Comparison of ENCODE assay signal across 20 cellular contexts in the genomic region with DNA sequence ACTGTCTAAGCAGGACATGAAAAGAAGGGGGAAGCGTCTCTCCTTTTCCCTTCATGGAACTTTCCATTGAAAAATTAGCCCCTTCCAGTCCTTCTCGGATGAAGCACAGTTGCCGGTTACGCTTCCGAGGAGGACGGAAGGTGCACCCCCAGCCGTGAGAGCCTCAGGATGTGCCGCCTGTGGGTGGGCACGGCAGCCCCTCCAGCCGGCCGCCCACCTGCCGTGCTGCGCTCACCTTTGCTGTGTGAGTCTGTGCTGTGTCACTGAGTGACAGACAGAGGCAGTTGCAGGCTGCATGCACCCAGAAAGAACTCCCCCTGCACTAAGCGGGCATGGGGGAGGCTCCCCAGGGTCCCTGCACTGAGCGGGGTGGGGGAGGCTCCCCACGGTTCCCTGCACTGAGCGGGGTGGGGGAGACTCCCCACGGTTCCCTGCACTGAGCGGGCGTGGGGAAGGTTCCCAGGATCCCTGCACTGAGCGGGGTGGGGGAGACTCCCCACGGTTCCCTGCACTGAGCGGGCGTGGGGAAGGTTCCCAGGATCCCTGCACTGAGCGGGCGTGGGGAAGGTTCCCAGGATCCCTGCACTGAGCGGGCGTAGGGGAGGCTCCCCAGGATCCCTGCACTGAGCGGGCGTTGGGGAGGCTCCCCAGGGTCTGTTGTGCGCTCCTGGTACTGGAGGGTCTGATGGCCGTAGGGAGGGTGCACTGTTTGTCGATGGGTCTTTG.
DNase-seq lines count a peak whose midpoint lies in the region; ATAC-seq and TF ChIP-seq lines count a peak whose summit lies in the region.
"Had no signal": no experiment of that assay in that cellular context is flagged by ENCODE, and none has a peak within 500 bp of the region (broad histone marks: within the 10 kb centered on the region; RNA-seq: fewer than 3 reads in every experiment).

No MANE protein-coding gene starts in this region.

- ATAC-seq in CD4-positive, CD25-positive, alpha-beta regulatory T cell (ENCODE audit: low read depth in 2 of 2), result no peak
- no peak for ATAC-seq in T-helper 17 cell
- ATAC-seq in lower lobe of right lung, result no peak
- ATAC-seq in GM21723 (IDR thresholded peaks at IDR 0.05; ENCODE audit: unreplicated experiment), result no peak
- ATAC-seq: HepG2, left lobe of liver had no signal

- POLR2A ChIA-PET in CD4-positive, alpha-beta memory T cell (lab: Charles Lee; ENCODE audit: partially characterized antibody), result interaction anchor here (1.1 kb wide), 1 partner anchor 11 kb away, joined by 4 read pairs; no protein-coding TSS in a partner anchor

- no peak overlapping the region for H3K4me3 Mint-ChIP-seq in CD4-positive, CD25-positive, alpha-beta regulatory T cell
- H3K4me3 Mint-ChIP-seq in CD4-positive, alpha-beta memory T cell, result peak overlapping the region in 2 of 8 donors; percentile 72 to 82
- H3K4me3 Mint-ChIP-seq in T-helper 17 cell, result no peak overlapping the region

- H3K36me3 Mint-ChIP-seq in CD4-positive, CD25-positive, alpha-beta regulatory T cell, result peaks cover 15% of the 10 kb centered on the region
- peaks cover 15 to 22% of the 10 kb centered on the region in 2 donors for H3K36me3 Mint-ChIP-seq in CD4-positive, alpha-beta memory T cell
- peaks cover 3% of the 10 kb centered on the region for H3K36me3 Mint-ChIP-seq in T-helper 17 cell (ENCODE audit: low read depth)

- no peaks in the 10 kb centered on the region for H3K9me3 Mint-ChIP-seq in CD4-positive, CD25-positive, alpha-beta regulatory T cell
- H3K9me3 Mint-ChIP-seq in CD4-positive, alpha-beta memory T cell, result no peaks in the 10 kb centered on the region

- H3K4me1 ChIP-seq in CD4-positive, CD25-positive, alpha-beta regulatory T cell (ENCODE audit: control insufficient read depth, insufficient read depth, low read length, poor library complexity, severe bottlenecking), result peaks cover 16% of the 10 kb centered on the region
- peaks cover 20% of the 10 kb centered on the region for H3K4me1 ChIP-seq in CD4-positive, alpha-beta memory T cell (ENCODE audit: insufficient read depth, low read length)
- no peaks in the 10 kb centered on the region for H3K4me1 ChIP-seq in lower lobe of right lung
- H3K4me1 ChIP-seq: tibial artery had no signal

- no peak for DNase-seq in CD4-positive, CD25-positive, alpha-beta regulatory T cell
- no peak for DNase-seq in CD4-positive, alpha-beta memory T cell
- DNase-seq in T-helper 17 cell (no peak), lower lobe of right lung (peak; percentile 28), glomerular visceral epithelial cell (ENCODE audit: extremely low spot score) (no peak), GF-D8 (lab: John Stamatoyannopoulos, UW) (no peak)
- DNase-seq: AML-193; Calu3; cerebellar nuclear complex; effector CD8-positive, alpha-beta T cell; NCI-H1436; NCI-H2171; NCI-H69; SHP77 treated with DMSO at 0.1 percent for 48 hours; tibial artery had no signal

- peak overlapping the region in 2 of 3 donors; percentile 92 to 98 for H3K27ac Mint-ChIP-seq in CD4-positive, CD25-positive, alpha-beta regulatory T cell
- H3K27ac Mint-ChIP-seq in CD4-positive, alpha-beta memory T cell, result peak overlapping the region; percentile 81 to 98 (median 94)
- H3K27ac Mint-ChIP-seq in T-helper 17 cell, result peak overlapping the region; percentile 92

- no peaks in the 10 kb centered on the region for H3K27me3 ChIP-seq in CD4-positive, CD25-positive, alpha-beta regulatory T cell (ENCODE audit: control insufficient read depth, insufficient read depth, low read length)
- H3K27me3 ChIP-seq in CD4-positive, alpha-beta memory T cell (ENCODE audit: insufficient read depth, low read length), result no peaks in the 10 kb centered on the region
- H3K27me3 ChIP-seq in lower lobe of right lung (ENCODE audit: low read depth), result no peaks in the 10 kb centered on the region
- H3K27me3 ChIP-seq: neutrophil, tibial artery had no signal

- peaks cover 2 to 15% (median 7%) of the 10 kb centered on the region in 4 donors for H3K4me1 Mint-ChIP-seq in CD4-positive, CD25-positive, alpha-beta regulatory T cell
- H3K4me1 Mint-ChIP-seq in CD4-positive, alpha-beta memory T cell, result peaks cover 8 to 26% (median 10%) of the 10 kb centered on the region in 4 donors
- H3K4me1 Mint-ChIP-seq in T-helper 17 cell, result peaks cover 12% of the 10 kb centered on the region

- peak overlapping the region; percentile 45 for H3K27ac ChIP-seq in CD4-positive, CD25-positive, alpha-beta regulatory T cell (ENCODE audit: insufficient read depth, low read length, poor library complexity, severe bottlenecking)
- H3K27ac ChIP-seq in CD4-positive, alpha-beta memory T cell (ENCODE audit: low read depth, low read length), result peak overlapping the region; percentile 42
- no peak overlapping the region for H3K27ac ChIP-seq in lower lobe of right lung
- H3K27ac ChIP-seq: neutrophil, tibial artery had no signal

- intact Hi-C loops in CD4-positive, alpha-beta memory T cell (cut with micrococcal nuclease), result no loop called here
- intact Hi-C loops in lower lobe of right lung (cut with DNase I), result no loop called here

- no peaks in the 10 kb centered on the region for H3K9me3 ChIP-seq in CD4-positive, CD25-positive, alpha-beta regulatory T cell (ENCODE audit: control insufficient read depth in 2 of 2, low read length in 2 of 2)
- no peaks in the 10 kb centered on the region for H3K9me3 ChIP-seq in CD4-positive, alpha-beta memory T cell (ENCODE audit: control insufficient read depth in 1 of 2, low read length in 2 of 2)
- no peaks in the 10 kb centered on the region for H3K9me3 ChIP-seq in T-helper 17 cell (ENCODE audit: control insufficient read depth, low read length, poor library complexity, severe bottlenecking)
- H3K9me3 ChIP-seq in lower lobe of right lung, result no peaks in the 10 kb centered on the region
- H3K9me3 ChIP-seq: mucosa of descending colon, neutrophil, tibial artery had no signal

- peaks cover 4% of the 10 kb centered on the region for H3K36me3 ChIP-seq in CD4-positive, CD25-positive, alpha-beta regulatory T cell (ENCODE audit: control insufficient read depth, insufficient read depth, low read length)
- peaks cover 5% of the 10 kb centered on the region for H3K36me3 ChIP-seq in CD4-positive, alpha-beta memory T cell (ENCODE audit: insufficient read depth, low read length)
- peaks cover 62% of the 10 kb centered on the region for H3K36me3 ChIP-seq in lower lobe of right lung

- H3K27me3 Mint-ChIP-seq in CD4-positive, CD25-positive, alpha-beta regulatory T cell, result no peaks in the 10 kb centered on the region
- no peaks in the 10 kb centered on the region for H3K27me3 Mint-ChIP-seq in CD4-positive, alpha-beta memory T cell
- H3K27me3 Mint-ChIP-seq in T-helper 17 cell, result no peaks in the 10 kb centered on the region

- CTCF ChIA-PET in CD4-positive, alpha-beta memory T cell (lab: Charles Lee; ENCODE audit: partially characterized antibody), result no interaction called here

- no peak overlapping the region for H3K4me3 ChIP-seq in CD4-positive, CD25-positive, alpha-beta regulatory T cell (ENCODE audit: low read depth, low read length)
- H3K4me3 ChIP-seq in CD4-positive, alpha-beta memory T cell (ENCODE audit: low read length in 2 of 2), result no peak overlapping the region
- no peak overlapping the region for H3K4me3 ChIP-seq in lower lobe of right lung
- H3K4me3 ChIP-seq: mucosa of descending colon, tibial artery had no signal

- no peak for TF ChIP-seq CTCF in lower lobe of right lung (IDR thresholded peaks at IDR 0.05)
